In genomic region chr2:47026738-47027531, GRCh38 we compare ENCODE assay signal across 1 cellular context.
A peak's percentile ranks its signal among the peaks of the same experiment; 100 is the strongest.
TF ChIP-seq lines count a peak whose summit lies in the region.

No MANE protein-coding gene starts in this region.

TF ChIP-seq in HepG2, 621 proteins besides CTCF, POLR2A, EP300 and RAD21 (continued from another document):
- no peak for TF ChIP-seq ZNF512B (CRISPR knock-in tag; IDR thresholded peaks at IDR 0.05; ENCODE audit: borderline replicate concordance)
- no peak for TF ChIP-seq ZNF564 (CRISPR knock-in tag; IDR thresholded peaks at IDR 0.05)
- no peak for TF ChIP-seq U2AF1 (optimal IDR thresholded peaks at IDR 0.05; ENCODE audit: low read depth, low read length)
- no peak for TF ChIP-seq ZNF546 (CRISPR knock-in tag; conservative IDR thresholded peaks at IDR 0.05)
- TF ChIP-seq ARID5B (CRISPR knock-in tag; IDR thresholded peaks at IDR 0.05): peak; percentile 29; the same call in 1 of the 2 replicates
- 0 out of 2 replicates have a peak, but pooled peaks have one; percentile 34 for TF ChIP-seq CBFB (CRISPR knock-in tag; IDR thresholded peaks at IDR 0.05)
- TF ChIP-seq TAF15 (IDR thresholded peaks at IDR 0.05; ENCODE audit: low read depth, low read length, poor library complexity, severe bottlenecking): no peak
